10 cellular contexts compared by ENCODE assay signal in the genomic region with DNA sequence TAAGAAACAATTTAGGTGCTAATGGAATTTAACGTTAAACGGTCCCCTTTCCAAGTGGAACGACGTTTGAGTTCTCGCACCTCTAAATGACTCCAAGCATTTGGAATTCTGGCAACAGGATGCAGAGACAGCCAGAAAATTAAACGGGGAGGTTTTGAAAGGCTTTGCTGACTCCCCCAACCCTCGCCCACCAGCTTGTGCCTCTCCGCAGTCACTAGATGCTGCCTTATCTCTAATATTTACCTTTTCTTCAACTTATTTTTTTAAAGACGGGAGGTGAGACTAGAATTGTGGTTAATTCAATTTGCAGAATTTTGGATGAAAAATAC. TPM values are rescaled to one million over a fixed set of nuclear protein-coding genes. Genes with fewer than 3 reads are reported as not detected.
A peak's percentile ranks its signal among the peaks of the same experiment; 100 is the strongest.
DNase-seq lines count a peak whose midpoint lies in the region; ATAC-seq and TF ChIP-seq lines count a peak whose summit lies in the region.
"Had no signal": no experiment of that assay in that cellular context is flagged by ENCODE, and none has a peak within 500 bp of the region (broad histone marks: within the 10 kb centered on the region; RNA-seq: fewer than 3 reads in every experiment).

No MANE protein-coding gene starts in this region.

- H3K4me3 ChIP-seq in NT2/D1 (ENCODE audit: insufficient read length, low read depth) (peak overlapping the region; percentile 79), osteoblast (ENCODE audit: insufficient read depth, low read length) (no peak overlapping the region)

- H3K4me1 Mint-ChIP-seq in activated CD4-positive, alpha-beta T cell treated with anti-CD3 and anti-CD28 coated beads, Interleukin-2, amount 10 ng/mL, durations not matched to agents 7 days and 5 days = peaks cover 20% of the 10 kb centered on the region

- H3K27me3 Mint-ChIP-seq in activated CD4-positive, alpha-beta T cell treated with anti-CD3 and anti-CD28 coated beads, Interleukin-2, amount 10 ng/mL, durations not matched to agents 7 days and 5 days = peaks cover 61% of the 10 kb centered on the region

- no peak overlapping the region for H3K27ac ChIP-seq in osteoblast (ENCODE audit: low read depth, low read length)
- H3K27ac ChIP-seq: spleen had no signal

- POLR2A ChIA-PET in activated CD4-positive, alpha-beta T cell treated with anti-CD3 and anti-CD28 coated beads, Interleukin-2, amount 10 ng/mL, durations not matched to agents 7 days and 5 days (lab: Charles Lee) = no interaction called here

- H3K36me3 ChIP-seq in NT2/D1 (ENCODE audit: insufficient read depth, insufficient read length, low read length) (no peaks in the 10 kb centered on the region), osteoblast (ENCODE audit: insufficient read depth, low read length) (no peaks in the 10 kb centered on the region)
- H3K36me3 ChIP-seq: spleen had no signal

- no peak overlapping the region for H2AFZ ChIP-seq in osteoblast (ENCODE audit: low read length)

- peaks cover 6% of the 10 kb centered on the region for H3K36me3 Mint-ChIP-seq in activated CD4-positive, alpha-beta T cell treated with anti-CD3 and anti-CD28 coated beads, Interleukin-2, amount 10 ng/mL, durations not matched to agents 7 days and 5 days (ENCODE audit: low read depth)

- H3K4me2 ChIP-seq in osteoblast (ENCODE audit: insufficient read depth, low read length) = no peak overlapping the region

- H3K4me1 ChIP-seq in NT2/D1 (ENCODE audit: insufficient read depth, insufficient read length) = peaks cover 3% of the 10 kb centered on the region
- no peaks in the 10 kb centered on the region for H3K4me1 ChIP-seq in osteoblast (ENCODE audit: insufficient read depth, low read length)

- CTCF ChIA-PET in activated CD4-positive, alpha-beta T cell treated with anti-CD3 and anti-CD28 coated beads, Interleukin-2, amount 10 ng/mL, durations not matched to agents 7 days and 5 days (lab: Charles Lee) = interaction anchor here (0.5 to 1.4 kb wide), 2 partner anchors 33 to 262 kb away, joined by 3 read pairs; no protein-coding TSS in a partner anchor

- no peak for TF ChIP-seq CTCF in osteoblast (IDR thresholded peaks at IDR 0.05; ENCODE audit: extremely low read depth, low read depth, low read length)

- peaks cover 3% of the 10 kb centered on the region for H4K20me1 ChIP-seq in osteoblast (ENCODE audit: insufficient read depth, low read length)

- H3K4me3 Mint-ChIP-seq in activated CD4-positive, alpha-beta T cell treated with anti-CD3 and anti-CD28 coated beads, Interleukin-2, amount 10 ng/mL, durations not matched to agents 7 days and 5 days = peak overlapping the region; percentile 30

- H3K9me3 Mint-ChIP-seq in activated CD4-positive, alpha-beta T cell treated with anti-CD3 and anti-CD28 coated beads, Interleukin-2, amount 10 ng/mL, durations not matched to agents 7 days and 5 days = no peaks in the 10 kb centered on the region

- H3K9ac ChIP-seq in NT2/D1 (ENCODE audit: insufficient read length, low read depth) = peak overlapping the region; percentile 83

- no peak for ATAC-seq in HG03135 (IDR thresholded peaks at IDR 0.05; ENCODE audit: unreplicated experiment)

- no peaks in the 10 kb centered on the region for H3K79me2 ChIP-seq in osteoblast (ENCODE audit: insufficient read depth, low read length)

- H3K9me3 ChIP-seq in NT2/D1 (ENCODE audit: insufficient read depth, low read length) = no peaks in the 10 kb centered on the region
- no peaks in the 10 kb centered on the region for H3K9me3 ChIP-seq in osteoblast (ENCODE audit: low read depth, low read length)

- H3K27me3 ChIP-seq in NT2/D1 (ENCODE audit: insufficient read depth, insufficient read length) (peaks cover 46% of the 10 kb centered on the region), osteoblast (ENCODE audit: insufficient read depth, low read length) (peaks cover 87% of the 10 kb centered on the region)

- no peak for DNase-seq in activated CD4-positive, alpha-beta T cell treated with anti-CD3 and anti-CD28 coated beads, Interleukin-2, amount 10 ng/mL, durations not matched to agents 7 days and 5 days
- DNase-seq in activated CD4-positive, alpha-beta T cell treated with anti-CD3 and anti-CD28 coated beads, Interleukin-2, amount 50 U/mL, for 4 hours = no peak
- DNase-seq in NT2/D1 (ENCODE audit: low read depth, low spot score) (no peak), ecto neural progenitor cell (ENCODE audit: low spot score) (peak; percentile 44), osteoblast (ENCODE audit: insufficient read length, low spot score, missing footprints) (peak; percentile 60), dedifferentiated amniotic fluid mesenchymal stem cell (ENCODE audit: extremely low spot score) (no peak), medulla oblongata (ENCODE audit: extremely low spot score) (no peak)
- DNase-seq: spleen had no signal

- H3K27ac Mint-ChIP-seq in activated CD4-positive, alpha-beta T cell treated with anti-CD3 and anti-CD28 coated beads, Interleukin-2, amount 10 ng/mL, durations not matched to agents 7 days and 5 days = peak overlapping the region; percentile 77
- H3K27ac Mint-ChIP-seq: activated T-helper 2 cell treated with anti-CD3 and anti-CD28 coated beads, Interferon-gamma antibody, Interleukin-2, Interleukin-4, amounts not matched to agents 10 μg/mL and 5 μg/mL and 100 μg/mL, durations not matched to agents 14 hours and 24 hours and 36 hours had no signal

RNA-seq across cellular contexts. Expression of a gene that starts 2.5 kb away (rescaled TPM):
- not detected for total RNA-seq in activated CD4-positive, alpha-beta T cell treated with anti-CD3 and anti-CD28 coated beads, Interleukin-2, amount 10 ng/mL, durations not matched to agents 7 days and 5 days
- not detected in 2 replicates for total RNA-seq in osteoblast
- total RNA-seq: activated T-helper 2 cell treated with anti-CD3 and anti-CD28 coated beads, Interferon-gamma antibody, Interleukin-2, Interleukin-4, amounts not matched to agents 10 μg/mL and 5 μg/mL and 100 μg/mL, durations not matched to agents 14 hours and 24 hours and 36 hours; spleen had no signal

RNA-seq across cellular contexts. Expression of a gene that starts 12.5 kb away (rescaled TPM):
- not detected for total RNA-seq in activated CD4-positive, alpha-beta T cell treated with anti-CD3 and anti-CD28 coated beads, Interleukin-2, amount 10 ng/mL, durations not matched to agents 7 days and 5 days
- total RNA-seq in osteoblast = not detected in 2 replicates
- total RNA-seq: activated T-helper 2 cell treated with anti-CD3 and anti-CD28 coated beads, Interferon-gamma antibody, Interleukin-2, Interleukin-4, amounts not matched to agents 10 μg/mL and 5 μg/mL and 100 μg/mL, durations not matched to agents 14 hours and 24 hours and 36 hours; spleen had no signal

Comparison
In these comparisons a context has a peak if more than half of its experiments do, and no peak if none do; other contexts are left out.
1. DNase-seq: peak in ecto neural progenitor cell (single experiment) and osteoblast (single experiment); none in activated CD4-positive, alpha-beta T cell treated with anti-CD3 and anti-CD28 coated beads, Interleukin-2, amount 10 ng/mL, durations not matched to agents 7 days and 5 days (single experiment), activated CD4-positive, alpha-beta T cell treated with anti-CD3 and anti-CD28 coated beads, Interleukin-2, amount 50 U/mL, for 4 hours (0 of 2), NT2/D1 (single experiment), dedifferentiated amniotic fluid mesenchymal stem cell (single experiment) and medulla oblongata (single experiment).